Comparison of ENCODE assay signal across 14 cellular contexts in the genomic region with DNA sequence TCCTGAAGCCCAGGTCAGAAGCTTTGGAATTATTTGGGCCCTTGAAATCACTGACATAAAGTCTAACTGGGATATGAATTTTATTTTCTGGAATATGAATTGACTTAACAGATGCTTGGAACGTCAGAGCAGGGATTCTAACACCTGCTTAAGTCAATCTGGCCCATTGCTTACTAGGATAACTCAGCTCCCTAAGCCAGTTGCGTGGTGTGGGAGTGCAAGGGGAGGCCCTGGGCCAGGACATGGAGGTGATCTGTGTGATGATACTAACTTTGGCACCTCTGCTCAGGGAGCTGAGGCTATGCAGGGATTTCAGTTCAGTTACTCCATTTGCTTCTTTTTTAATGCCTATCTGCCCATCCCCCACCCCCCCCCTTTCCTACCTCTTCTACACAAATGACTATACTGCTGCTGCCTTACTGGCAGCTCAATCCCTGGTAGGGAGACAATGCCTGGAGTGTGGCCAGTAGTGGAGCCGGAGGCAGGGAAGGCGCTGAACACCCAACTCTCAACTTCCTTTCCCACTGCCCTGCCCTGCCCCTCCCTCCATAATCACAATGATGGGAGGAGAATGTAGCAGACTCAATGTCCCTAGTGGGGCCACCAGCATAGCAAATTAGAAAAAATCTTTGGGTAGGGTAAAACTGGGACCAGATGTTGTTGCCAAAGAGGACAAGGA. TPM values are rescaled to one million over a fixed set of nuclear protein-coding genes. Genes with fewer than 3 reads are reported as not detected.
DNase-seq lines count a peak whose midpoint lies in the region; ATAC-seq, FAIRE-seq and TF ChIP-seq lines count a peak whose summit lies in the region.
"Had no signal": no experiment of that assay in that cellular context is flagged by ENCODE, and none has a peak within 500 bp of the region (broad histone marks: within the 10 kb centered on the region; RNA-seq: fewer than 3 reads in every experiment).

No MANE protein-coding gene starts in this region.

- no peaks in the 10 kb centered on the region for H3K9me3 ChIP-seq in tibial artery
- H3K9me3 ChIP-seq in small intestine (ENCODE audit: control insufficient read depth, low read depth) = no peaks in the 10 kb centered on the region
- H3K9me3 ChIP-seq: SK-N-SH, tibial nerve had no signal

- no peaks in the 10 kb centered on the region for H3K27me3 Mint-ChIP-seq in activated naive CD4-positive, alpha-beta T cell treated with anti-CD3 and anti-CD28 coated beads, Interleukin-2, amount 10 ng/mL, durations not matched to agents 7 days and 5 days

- 53 to 67% (median 58%) methylated on average over 4 of the region's 4 CpGs for WGBS in small intestine, 3 donors

- H3K27ac ChIP-seq in epithelial cell of prostate = peak overlapping the region; percentile 47
- H3K27ac ChIP-seq in tibial artery = peak overlapping the region; percentile 23 to 52
- no peak overlapping the region for H3K27ac ChIP-seq in small intestine (ENCODE audit: low read depth in 1 of 2, low read length in 1 of 2)
- H3K27ac ChIP-seq: WERI-Rb-1 had no signal

- CTCF ChIA-PET in activated naive CD4-positive, alpha-beta T cell treated with anti-CD3 and anti-CD28 coated beads, Interleukin-2, amount 10 ng/mL, durations not matched to agents 7 days and 5 days (lab: Charles Lee) = no interaction called here

- peaks cover 11% of the 10 kb centered on the region for H3K36me3 Mint-ChIP-seq in activated naive CD4-positive, alpha-beta T cell treated with anti-CD3 and anti-CD28 coated beads, Interleukin-2, amount 10 ng/mL, durations not matched to agents 7 days and 5 days
- H3K36me3 Mint-ChIP-seq: natural killer cell had no signal

- peaks cover 8% of the 10 kb centered on the region for H3K4me1 Mint-ChIP-seq in activated naive CD4-positive, alpha-beta T cell treated with anti-CD3 and anti-CD28 coated beads, Interleukin-2, amount 10 ng/mL, durations not matched to agents 7 days and 5 days

- DNase-seq in activated naive CD4-positive, alpha-beta T cell treated with anti-CD3 and anti-CD28 coated beads, Interleukin-2, amount 10 ng/mL, durations not matched to agents 7 days and 5 days = no peak
- no peak for DNase-seq in activated naive CD4-positive, alpha-beta T cell treated with anti-CD3 and anti-CD28 coated beads, Interleukin-2, amount 50 U/mL, for 16 hours
- DNase-seq in epithelial cell of prostate (ENCODE audit: low read depth, low spot score) = no peak
- peak; percentile 96 for DNase-seq in myocyte (ENCODE audit: low read depth)
- no peak for DNase-seq in tibial artery
- no peak for DNase-seq in globus pallidus (ENCODE audit: low spot score)
- no peak for DNase-seq in small intestine
- DNase-seq: foreskin melanocyte, natural killer cell, NCI-H2029, SK-N-SH, WERI-Rb-1 had no signal

- H3K4me3 Mint-ChIP-seq in activated naive CD4-positive, alpha-beta T cell treated with anti-CD3 and anti-CD28 coated beads, Interleukin-2, amount 10 ng/mL, durations not matched to agents 7 days and 5 days = peak overlapping the region; percentile 5
- H3K4me3 Mint-ChIP-seq: natural killer cell had no signal

- TF ChIP-seq CTCF in tibial artery (IDR thresholded peaks at IDR 0.05) = no peak

- intact Hi-C loops in tibial artery (cut with DNase I; ENCODE audit: low total_unique reads) = loop anchor here (5.0 kb wide), 1 partner anchor 33 kb away; no protein-coding TSS in a partner anchor

- FAIRE-seq in small intestine (lab: Jason Lieb, UNC) = no peak

- H3K4me1 ChIP-seq in tibial artery (peaks cover 0 to 29% (median 18%) of the 10 kb centered on the region in 4 donors), small intestine (ENCODE audit: control insufficient read depth in 2 of 2, insufficient read depth in 1 of 2, low read depth in 1 of 2, low read length in 1 of 2) (no peaks in the 10 kb centered on the region)

- no peak overlapping the region for H3K27ac Mint-ChIP-seq in activated naive CD4-positive, alpha-beta T cell treated with anti-CD3 and anti-CD28 coated beads, Interleukin-2, amount 10 ng/mL, durations not matched to agents 7 days and 5 days

- no peaks in the 10 kb centered on the region for H3K9me3 Mint-ChIP-seq in activated naive CD4-positive, alpha-beta T cell treated with anti-CD3 and anti-CD28 coated beads, Interleukin-2, amount 10 ng/mL, durations not matched to agents 7 days and 5 days
- H3K9me3 Mint-ChIP-seq: natural killer cell had no signal

- ATAC-seq in GM19035 (IDR thresholded peaks at IDR 0.05; ENCODE audit: unreplicated experiment) = no peak

- H3K36me3 ChIP-seq in tibial artery = peaks cover 0 to 12% (median 7%) of the 10 kb centered on the region in 3 donors
- H3K36me3 ChIP-seq in small intestine (ENCODE audit: control insufficient read depth in 2 of 2, insufficient read depth in 2 of 2, low read length in 2 of 2) = peaks cover 0 to 3% of the 10 kb centered on the region in 2 donors
- H3K36me3 ChIP-seq: WERI-Rb-1 had no signal

- H3K4me3 ChIP-seq in tibial artery (no peak overlapping the region), small intestine (ENCODE audit: low read depth in 1 of 2, low read length in 2 of 2) (no peak overlapping the region)
- H3K4me3 ChIP-seq: tibial nerve had no signal

- H3K27me3 ChIP-seq in tibial artery (no peaks in the 10 kb centered on the region), small intestine (ENCODE audit: control insufficient read depth in 2 of 2, insufficient read depth in 2 of 2, low read length in 2 of 2) (no peaks in the 10 kb centered on the region)
- H3K27me3 ChIP-seq: tibial nerve had no signal

RNA-seq across cellular contexts. Expression of a gene that starts 19.5 kb away (rescaled TPM):
- 31.9 and 50.6 TPM in 2 replicates for total RNA-seq in myocyte
- 9.4 TPM for polyA plus RNA-seq in myocyte (2012)
- 1 to 10 TPM in 1 of 3 donors, under 1 TPM in 2; 0.22 to 2.2 (median 0.27) TPM for polyA plus RNA-seq in small intestine

RNA-seq across cellular contexts. Expression of a gene that starts 36.0 kb away (rescaled TPM):
- total RNA-seq in myocyte = 22.4 and 27.0 TPM in 2 replicates
- polyA plus RNA-seq in myocyte (2012) = 4.8 TPM
- 1 to 10 TPM; 3.0 to 6.1 (median 3.6) TPM for polyA plus RNA-seq in small intestine

Comparison
In these comparisons a context has a peak if more than half of its experiments do, and no peak if none do; other contexts are left out.
1. H3K27ac ChIP-seq: peak in epithelial cell of prostate (single experiment) and tibial artery (2 of 2); none in small intestine (0 of 2).